In genomic region chr6:26197736-26198625, GRCh38 we compare ENCODE assay signal across 8 cellular contexts.
A peak's percentile ranks its signal among the peaks of the same experiment; 100 is the strongest.
DNase-seq lines count a peak whose midpoint lies in the region; ATAC-seq and TF ChIP-seq lines count a peak whose summit lies in the region.

No MANE protein-coding gene starts in this region.

- H3K9ac ChIP-seq in OCI-LY3 (ENCODE audit: low read length) = peak overlapping the region; percentile 99
- H3K9ac ChIP-seq in subcutaneous abdominal adipose tissue (ENCODE audit: low read length in 5 of 5) = peak overlapping the region in 3 of 5 donors; percentile 66 to 76 (median 68)

- peaks cover 32% of the 10 kb centered on the region for H3K79me2 ChIP-seq in ACC112 (ENCODE audit: control insufficient read depth, insufficient read depth, low read length, unreplicated experiment)
- peaks cover 8% of the 10 kb centered on the region for H3K79me2 ChIP-seq in OCI-LY3 (ENCODE audit: low read length)

- H3K4me2 ChIP-seq in OCI-LY3 (ENCODE audit: low read length) = peak overlapping the region; percentile 75

- ATAC-seq in omental fat pad (ENCODE audit: low FRiP score) (no peak), GM19397 (IDR thresholded peaks at IDR 0.05; ENCODE audit: unreplicated experiment) (no peak)

- peak; percentile 66 for TF ChIP-seq POLR2A in GM18526 (IDR thresholded peaks at IDR 0.05; ENCODE audit: extremely low read depth, insufficient read length)

- TF ChIP-seq CTCF in OCI-LY3 (IDR thresholded peaks at IDR 0.05; ENCODE audit: low read depth, low read length) (no peak), omental fat pad (IDR thresholded peaks at IDR 0.05) (no peak)

- DNase-seq in astrocyte of the hippocampus (ENCODE audit: low read depth, low spot score) (peak; percentile 35), left kidney (ENCODE audit: low read depth, low spot score) (peak; percentile 75), omental fat pad (ENCODE audit: low spot score) (no peak)

- H4K20me1 ChIP-seq in OCI-LY3 (ENCODE audit: insufficient read depth, low read length) = no peaks in the 10 kb centered on the region

- H3K27me3 ChIP-seq in ACC112 (ENCODE audit: insufficient read depth, low read length) (no peaks in the 10 kb centered on the region), OCI-LY3 (ENCODE audit: low read depth, low read length) (no peaks in the 10 kb centered on the region), subcutaneous abdominal adipose tissue (ENCODE audit: control insufficient read depth in 5 of 5, insufficient read depth in 4 of 5, low read length in 5 of 5) (peaks cover 0 to 31% (median 6%) of the 10 kb centered on the region in 5 donors)

- H3K9me3 ChIP-seq in OCI-LY3 (ENCODE audit: insufficient read depth, low read length) (peaks cover 3% of the 10 kb centered on the region; the same call in 1 of the 2 replicates), subcutaneous abdominal adipose tissue (ENCODE audit: control insufficient read depth in 5 of 5, low read length in 5 of 5) (peaks cover 0 to 6% (median 0%) of the 10 kb centered on the region in 5 donors)

- H3K27ac ChIP-seq in ACC112 (ENCODE audit: low read depth, low read length) (peak overlapping the region; percentile 81), OCI-LY3 (ENCODE audit: low read length) (peak overlapping the region; percentile 100), subcutaneous abdominal adipose tissue (ENCODE audit: low read depth, low read length) (peak overlapping the region; percentile 74)

- H3K4me1 ChIP-seq in ACC112 (ENCODE audit: control insufficient read depth, insufficient read depth, low read length, unreplicated experiment) (peaks cover 4% of the 10 kb centered on the region), OCI-LY3 (ENCODE audit: low read length) (peaks cover 16% of the 10 kb centered on the region), subcutaneous abdominal adipose tissue (ENCODE audit: control insufficient read depth in 5 of 5, insufficient read depth in 5 of 5, low read length in 5 of 5) (peaks cover 4 to 39% (median 31%) of the 10 kb centered on the region in 5 donors)

- no peak overlapping the region for H2AFZ ChIP-seq in ACC112 (ENCODE audit: low read length, unreplicated experiment)
- no peak overlapping the region for H2AFZ ChIP-seq in OCI-LY3 (ENCODE audit: low read depth, low read length)

- H3K4me3 ChIP-seq in ACC112 (ENCODE audit: low read depth, low read length) = peak overlapping the region; percentile 94
- peak overlapping the region; percentile 95 for H3K4me3 ChIP-seq in OCI-LY3 (ENCODE audit: low read length)
- peak overlapping the region; percentile 69 to 92 (median 80) for H3K4me3 ChIP-seq in subcutaneous abdominal adipose tissue (ENCODE audit: low read depth in 1 of 5, low read length in 5 of 5)

- H3K36me3 ChIP-seq in ACC112 (ENCODE audit: insufficient read depth, low read length) = peaks cover 5% of the 10 kb centered on the region; the same call in 1 of the 2 replicates
- peaks cover 4% of the 10 kb centered on the region for H3K36me3 ChIP-seq in OCI-LY3 (replicated peaks; ENCODE audit: low read depth, low read length)
- H3K36me3 ChIP-seq in subcutaneous abdominal adipose tissue (ENCODE audit: control insufficient read depth in 5 of 5, insufficient read depth in 5 of 5, low read length in 5 of 5) = no peaks in the 10 kb centered on the region
